19 cellular contexts compared by ENCODE assay signal in genomic region chr6:10554826-10555225, GRCh38. TPM values are rescaled to one million over a fixed set of nuclear protein-coding genes. Genes with fewer than 3 reads are reported as not detected.
DNase-seq lines count a peak whose midpoint lies in the region; ATAC-seq and TF ChIP-seq lines count a peak whose summit lies in the region.
"Had no signal": no experiment of that assay in that cellular context is flagged by ENCODE, and none has a peak within 500 bp of the region (broad histone marks: within the 10 kb centered on the region; RNA-seq: fewer than 3 reads in every experiment).

No MANE protein-coding gene starts in this region.

- no peak for TF ChIP-seq POLR2A in esophagus muscularis mucosa (IDR thresholded peaks at IDR 0.05; ENCODE audit: low read depth)

- H3K27me3 ChIP-seq in heart right ventricle: peaks cover 0 to 11% (median 0%) of the 10 kb centered on the region in 7 donors
- H3K27me3 ChIP-seq in esophagus muscularis mucosa: no peaks in the 10 kb centered on the region
- H3K27me3 ChIP-seq in muscle layer of colon (ENCODE audit: control insufficient read depth in 1 of 2, insufficient read depth in 2 of 2, low read length in 2 of 2): no peaks in the 10 kb centered on the region
- H3K27me3 ChIP-seq: BLaER1, left lung had no signal

- H3K4me1 ChIP-seq in heart right ventricle (peaks cover 4 to 56% (median 24%) of the 10 kb centered on the region in 9 donors), esophagus muscularis mucosa (peaks cover 29 to 63% (median 59%) of the 10 kb centered on the region in 4 donors), muscle layer of colon (ENCODE audit: insufficient read depth, low read length) (peaks cover 19% of the 10 kb centered on the region)

- no peak for ATAC-seq in heart right ventricle
- ATAC-seq in Right ventricle myocardium inferior: no peak
- no peak for ATAC-seq in GM18858 (IDR thresholded peaks at IDR 0.05; ENCODE audit: unreplicated experiment)
- ATAC-seq in GM18519 (IDR thresholded peaks at IDR 0.05; ENCODE audit: low FRiP score, unreplicated experiment): no peak

- no peak for DNase-seq in heart right ventricle
- DNase-seq in Right ventricle myocardium inferior (ENCODE audit: missing footprints): no peak
- no peak for DNase-seq in esophagus muscularis mucosa (ENCODE audit: extremely low spot score)
- DNase-seq in activated gamma-delta T cell treated with Interleukin-2 at 50 U/mL for 16 hours: no peak
- no peak for DNase-seq in HPDE6-E6E7 (ENCODE audit: extremely low spot score)
- DNase-seq: activated CD4-positive, alpha-beta T cell treated with anti-CD3 and anti-CD28 coated beads, Interleukin-2, amount 50 U/mL, for 1 hour; activated CD8-positive, alpha-beta memory T cell treated with anti-CD3 and anti-CD28 coated beads, Interleukin-2, amount 50 U/mL, for 48 hours; cerebellar nuclear complex; GF-D8; left lung; NCI-H187; NCI-H345; posterior cingulate gyrus; small intestine; stimulated activated CD4-positive, alpha-beta T cell treated with anti-CD3 and anti-CD28 coated beads, Interleukin-4, amount 100 ng/mL, for 4 hours had no signal

- H3K9me3 ChIP-seq in heart right ventricle: no peaks in the 10 kb centered on the region
- H3K9me3 ChIP-seq in esophagus muscularis mucosa: no peaks in the 10 kb centered on the region
- no peaks in the 10 kb centered on the region for H3K9me3 ChIP-seq in muscle layer of colon (ENCODE audit: low read length)
- H3K9me3 ChIP-seq: BLaER1, left lung had no signal

- H3K4me3 ChIP-seq in heart right ventricle (no peak overlapping the region), esophagus muscularis mucosa (no peak overlapping the region), muscle layer of colon (ENCODE audit: low read depth in 1 of 2, low read length in 2 of 2) (no peak overlapping the region)
- H3K4me3 ChIP-seq: BLaER1, left lung had no signal

- H3K27ac ChIP-seq in heart right ventricle: peak overlapping the region in 6 of 10 donors; percentile 50 to 81 (median 68)
- peak overlapping the region; percentile 80 to 85 (median 82) for H3K27ac ChIP-seq in esophagus muscularis mucosa (replicated peaks in 1 of 4)
- peak overlapping the region; percentile 78 for H3K27ac ChIP-seq in muscle layer of colon (ENCODE audit: low read depth, low read length)
- H3K27ac ChIP-seq: BLaER1, left lung had no signal

- H3K36me3 ChIP-seq in heart right ventricle (no peaks in the 10 kb centered on the region), esophagus muscularis mucosa (no peaks in the 10 kb centered on the region), muscle layer of colon (ENCODE audit: insufficient read depth, low read length) (no peaks in the 10 kb centered on the region)
- H3K36me3 ChIP-seq: BLaER1 had no signal

- no peak for TF ChIP-seq EP300 in esophagus muscularis mucosa (IDR thresholded peaks at IDR 0.05)

- no peak overlapping the region for H3K9ac ChIP-seq in muscle layer of colon (ENCODE audit: low read length)
- H3K9ac ChIP-seq: BLaER1 had no signal

- intact Hi-C loops in heart right ventricle (cut with DNase I): loop anchor here in 1 of 10 donors (5.0 kb wide), 1 partner anchor 43 kb away; no protein-coding TSS in a partner anchor
- intact Hi-C loops in Right ventricle myocardium inferior (cut with DNase I): loop anchor here (5.0 kb wide), 1 partner anchor 43 kb away; no protein-coding TSS in a partner anchor
- intact Hi-C loops in esophagus muscularis mucosa (cut with DNase I): loop anchor here (5.0 kb wide), 1 partner anchor 52 kb away; no protein-coding TSS in a partner anchor

- TF ChIP-seq CTCF in heart right ventricle (IDR thresholded peaks at IDR 0.05): no peak
- TF ChIP-seq CTCF in esophagus muscularis mucosa (IDR thresholded peaks at IDR 0.05): no peak

- WGBS in heart right ventricle, 2 donors: 53 to 54% methylated on average over 7 of the region's 7 CpGs
- WGBS in esophagus muscularis mucosa: 43% methylated on average over 7 of the region's 7 CpGs

RNA-seq across cellular contexts. Expression of gene GCNT2, which starts 33.7 kb away (rescaled TPM):
- total RNA-seq in heart right ventricle (10 to 100 TPM; 22.2 to 67.9 (median 48.6) TPM), Right ventricle myocardium inferior (51.9 TPM), esophagus muscularis mucosa (10 to 100 TPM; 15.8 to 23.2 (median 19.4) TPM)
- 10 to 100 TPM in 1 of 2 donors, 1 to 10 TPM in 1; 5.1 to 13.5 TPM for polyA plus RNA-seq in heart right ventricle
